ENCODE assay signal across 8 cellular contexts in genomic region chr13:44141725-44142539, GRCh38.
A peak's percentile ranks its signal among the peaks of the same experiment; 100 is the strongest.
DNase-seq lines count a peak whose midpoint lies in the region; ATAC-seq and TF ChIP-seq lines count a peak whose summit lies in the region.

No MANE protein-coding gene starts in this region.

- CTCF ChIA-PET in activated CD4-positive, alpha-beta memory T cell treated with anti-CD3 and anti-CD28 coated beads for 36 hours (lab: Charles Lee), result interaction anchor here (0.6 to 0.7 kb wide), 2 partner anchors 457 to 582 kb away, joined by 3 read pairs; no protein-coding TSS in a partner anchor

- DNase-seq in NCI-H748 (lab: John Stamatoyannopoulos, UW; ENCODE audit: unreplicated experiment) (peak; percentile 98), dorsolateral prefrontal cortex (peak; percentile 95 to 100 (median 98)), lower leg skin (ENCODE audit: low spot score in 2 of 2) (peak; percentile 96 to 99)
- DNase-seq in activated CD4-positive, alpha-beta memory T cell treated with anti-CD3 and anti-CD28 coated beads for 36 hours, result peak; percentile 96
- peak; percentile 93 to 94 for DNase-seq in stimulated activated CD4-positive, alpha-beta T cell treated with anti-CD3 and anti-CD28 coated beads, Interleukin-4, amount 100 ng/mL, for 48 hours (ENCODE audit: low read depth in 2 of 2)

- WGBS in lower leg skin, 2 donors, result 1% methylated on average over 9 to 36 of the region's 84 CpGs

- peak; percentile 100 for ATAC-seq in GM19351 (IDR thresholded peaks at IDR 0.05; ENCODE audit: unreplicated experiment)
- peak; percentile 100 for ATAC-seq in HG03520 (IDR thresholded peaks at IDR 0.05; ENCODE audit: unreplicated experiment)

- H3K4me1 Mint-ChIP-seq in activated CD4-positive, alpha-beta memory T cell treated with anti-CD3 and anti-CD28 coated beads for 36 hours (ENCODE audit: low read depth), result peaks cover 12% of the 10 kb centered on the region

- H3K4me3 ChIP-seq in dorsolateral prefrontal cortex (peak overlapping the region; percentile 52 to 89 (median 72)), lower leg skin (ENCODE audit: low read depth, poor library complexity, severe bottlenecking) (peak overlapping the region; percentile 21)

- H3K27ac ChIP-seq in C4-2B (peak overlapping the region; percentile 95), dorsolateral prefrontal cortex (peak overlapping the region; percentile 83 to 100 (median 98))

- intact Hi-C loops in activated CD4-positive, alpha-beta memory T cell treated with anti-CD3 and anti-CD28 coated beads for 36 hours (cut with micrococcal nuclease), result loop anchor here (1.0 to 5.0 kb wide), 5 partner anchors 49 to 775 kb away; partner anchors contain the start of gene TSC22D1
- intact Hi-C loops in dorsolateral prefrontal cortex (cut with DNase I) (loop anchor here (1.0 to 10.0 kb wide), 8 partner anchors 35 to 295 kb away; partner anchors contain the start of gene SERP2 (in 1 of the 2)), lower leg skin (cut with DNase I; ENCODE audit: low total_unique reads) (no loop called here)

- TF ChIP-seq POLR2A in lower leg skin (IDR thresholded peaks at IDR 0.05), result peak in 1 of 2 donors; percentile 62

- no peaks in the 10 kb centered on the region for H3K27me3 ChIP-seq in dorsolateral prefrontal cortex

- no peaks in the 10 kb centered on the region for H3K36me3 Mint-ChIP-seq in activated CD4-positive, alpha-beta memory T cell treated with anti-CD3 and anti-CD28 coated beads for 36 hours

- H3K27ac Mint-ChIP-seq in activated CD4-positive, alpha-beta memory T cell treated with anti-CD3 and anti-CD28 coated beads for 36 hours, result peak overlapping the region; percentile 75

- peak overlapping the region; percentile 85 for H3K4me3 Mint-ChIP-seq in activated CD4-positive, alpha-beta memory T cell treated with anti-CD3 and anti-CD28 coated beads for 36 hours

- POLR2A ChIA-PET in activated CD4-positive, alpha-beta memory T cell treated with anti-CD3 and anti-CD28 coated beads for 36 hours (lab: Charles Lee), result interaction anchor here (1.0 kb wide), 1 partner anchor 56 kb away, joined by 3 read pairs; no protein-coding TSS in a partner anchor

- peaks cover 2% of the 10 kb centered on the region for H3K27me3 Mint-ChIP-seq in activated CD4-positive, alpha-beta memory T cell treated with anti-CD3 and anti-CD28 coated beads for 36 hours

- no peaks in the 10 kb centered on the region for H3K9me3 Mint-ChIP-seq in activated CD4-positive, alpha-beta memory T cell treated with anti-CD3 and anti-CD28 coated beads for 36 hours

- no peak for TF ChIP-seq CTCF in C4-2B (conservative IDR thresholded peaks at IDR 0.05)
- TF ChIP-seq CTCF in dorsolateral prefrontal cortex (IDR thresholded peaks at IDR 0.05 in 54 of 56, conservative IDR thresholded peaks at IDR 0.05 in 2 of 56; ENCODE audit: low read depth in 1 of 56, partially characterized antibody in 56 of 56), result peak in 24 of 56 donors; percentile 1 to 43 (median 20)
- TF ChIP-seq CTCF in lower leg skin (IDR thresholded peaks at IDR 0.05), result no peak

Comparison
In these comparisons a context has a peak if more than half of its experiments do, and no peak if none do; other contexts are left out.
1. Peak in every context shown above with its lines: DNase-seq, ATAC-seq, H3K4me3 ChIP-seq and H3K27ac ChIP-seq.